8 cellular contexts compared by ENCODE assay signal in the genomic region with DNA sequence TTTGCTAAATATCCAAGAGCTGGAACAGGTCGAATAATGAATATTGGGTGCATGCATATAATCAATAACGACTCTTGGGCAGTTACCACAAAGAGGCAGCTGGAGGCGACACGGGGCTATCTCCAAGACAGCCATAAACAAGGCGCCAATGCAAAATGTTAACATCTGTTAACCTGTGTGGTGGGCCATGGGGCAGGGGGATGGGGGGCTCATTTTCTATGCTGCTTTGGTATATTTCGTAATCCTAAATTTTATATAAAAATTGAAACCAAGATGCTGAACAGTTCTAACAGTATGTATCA. TPM values are rescaled to one million over a fixed set of nuclear protein-coding genes. Genes with fewer than 3 reads are reported as not detected.
DNase-seq lines count a peak whose midpoint lies in the region; ATAC-seq and TF ChIP-seq lines count a peak whose summit lies in the region.

No MANE protein-coding gene starts in this region.

- H3F3A ChIP-seq in Loucy (ENCODE audit: low read depth) = no peaks in the 10 kb centered on the region; the same call in 1 of the 2 replicates

- peak overlapping the region; percentile 93 to 98 (median 98) for H3K4me3 Mint-ChIP-seq in CD4-positive, CD25-positive, alpha-beta regulatory T cell
- no peak overlapping the region for H3K4me3 Mint-ChIP-seq in chondrocyte (ENCODE audit: unreplicated experiment)
- peak overlapping the region; percentile 99 for H3K4me3 Mint-ChIP-seq in nephron progenitor cell

- H3K36me3 Mint-ChIP-seq in CD4-positive, CD25-positive, alpha-beta regulatory T cell = peaks cover 18% of the 10 kb centered on the region
- H3K36me3 Mint-ChIP-seq in chondrocyte (ENCODE audit: low read depth) (no peaks in the 10 kb centered on the region), nephron progenitor cell (ENCODE audit: low read depth) (no peaks in the 10 kb centered on the region)

- no peaks in the 10 kb centered on the region for H3K27me3 ChIP-seq in CD4-positive, CD25-positive, alpha-beta regulatory T cell (ENCODE audit: control insufficient read depth, insufficient read depth, low read length)
- peaks cover 6% of the 10 kb centered on the region for H3K27me3 ChIP-seq in Loucy (ENCODE audit: insufficient read depth, low read length, poor library complexity, severe bottlenecking)

- peaks cover 77% of the 10 kb centered on the region for H3K4me1 ChIP-seq in CD4-positive, CD25-positive, alpha-beta regulatory T cell (ENCODE audit: control insufficient read depth, insufficient read depth, low read length, poor library complexity, severe bottlenecking)
- peaks cover 12% of the 10 kb centered on the region for H3K4me1 ChIP-seq in Loucy (ENCODE audit: insufficient read depth, low read length, poor library complexity, severe bottlenecking)

- H3K4me1 Mint-ChIP-seq in CD4-positive, CD25-positive, alpha-beta regulatory T cell = peaks cover 11 to 64% (median 55%) of the 10 kb centered on the region in 4 donors
- H3K4me1 Mint-ChIP-seq in chondrocyte (ENCODE audit: low read depth) (peaks cover 62% of the 10 kb centered on the region), nephron progenitor cell (peaks cover 75% of the 10 kb centered on the region)

- H3K4me3 ChIP-seq in CD4-positive, CD25-positive, alpha-beta regulatory T cell (ENCODE audit: low read depth, low read length) = peak overlapping the region; percentile 77
- peak overlapping the region; percentile 85 for H3K4me3 ChIP-seq in Loucy (ENCODE audit: low read length, poor library complexity, severe bottlenecking)

- H3K79me2 ChIP-seq in Loucy (ENCODE audit: insufficient read depth, low read length) = peaks cover 34% of the 10 kb centered on the region

- no peak for ATAC-seq in CD4-positive, CD25-positive, alpha-beta regulatory T cell (ENCODE audit: low read depth in 2 of 2)
- no peak for ATAC-seq in HG03342 (IDR thresholded peaks at IDR 0.05; ENCODE audit: unreplicated experiment)
- ATAC-seq in GM21528 (IDR thresholded peaks at IDR 0.05; ENCODE audit: low FRiP score, unreplicated experiment) = no peak
- ATAC-seq in GM18520 (IDR thresholded peaks at IDR 0.05; ENCODE audit: unreplicated experiment) = no peak

- peak overlapping the region; percentile 100 for H3K27ac ChIP-seq in CD4-positive, CD25-positive, alpha-beta regulatory T cell (ENCODE audit: insufficient read depth, low read length, poor library complexity, severe bottlenecking)

- peak overlapping the region; percentile 35 to 100 (median 100) for H3K27ac Mint-ChIP-seq in CD4-positive, CD25-positive, alpha-beta regulatory T cell
- H3K27ac Mint-ChIP-seq in chondrocyte (ENCODE audit: unreplicated experiment) = peak overlapping the region; percentile 99
- H3K27ac Mint-ChIP-seq in nephron progenitor cell = peak overlapping the region; percentile 100

- no peak for DNase-seq in CD4-positive, CD25-positive, alpha-beta regulatory T cell
- DNase-seq in chondrocyte (ENCODE audit: low spot score) (no peak), nephron progenitor cell (no peak), GM19240 (ENCODE audit: insufficient read length, low spot score) (no peak)

- H4K20me1 ChIP-seq in Loucy (ENCODE audit: insufficient read depth, low read length, poor library complexity, severe bottlenecking) = peaks cover 4% of the 10 kb centered on the region

- H3K9ac ChIP-seq in Loucy (ENCODE audit: low read depth, low read length, poor library complexity, severe bottlenecking) = peak overlapping the region; percentile 61

- no peaks in the 10 kb centered on the region for H3K36me3 ChIP-seq in CD4-positive, CD25-positive, alpha-beta regulatory T cell (ENCODE audit: control insufficient read depth, insufficient read depth, low read length)
- no peaks in the 10 kb centered on the region for H3K36me3 ChIP-seq in Loucy (ENCODE audit: insufficient read depth, low read length)

- H3K27me3 Mint-ChIP-seq in CD4-positive, CD25-positive, alpha-beta regulatory T cell = peaks cover 12% of the 10 kb centered on the region
- no peaks in the 10 kb centered on the region for H3K27me3 Mint-ChIP-seq in chondrocyte (ENCODE audit: low read depth)
- H3K27me3 Mint-ChIP-seq in nephron progenitor cell (ENCODE audit: low read depth, poor library complexity) = peaks cover 2% of the 10 kb centered on the region

- no peak overlapping the region for H2AFZ ChIP-seq in Loucy (ENCODE audit: low read length)

- H3K4me2 ChIP-seq in Loucy (ENCODE audit: low read depth, low read length, poor library complexity, severe bottlenecking) = peak overlapping the region; percentile 76

- H3K9me2 ChIP-seq in Loucy (replicated peaks; ENCODE audit: low read depth, low read length) = no peaks in the 10 kb centered on the region

- no peaks in the 10 kb centered on the region for H3K9me3 ChIP-seq in CD4-positive, CD25-positive, alpha-beta regulatory T cell (ENCODE audit: control insufficient read depth in 2 of 2, low read length in 2 of 2)
- no peaks in the 10 kb centered on the region for H3K9me3 ChIP-seq in Loucy (ENCODE audit: insufficient read depth, low read depth, low read length)

- H3K9me3 Mint-ChIP-seq in CD4-positive, CD25-positive, alpha-beta regulatory T cell = no peaks in the 10 kb centered on the region
- H3K9me3 Mint-ChIP-seq in chondrocyte (ENCODE audit: low read depth) (no peaks in the 10 kb centered on the region), nephron progenitor cell (no peaks in the 10 kb centered on the region)

- TF ChIP-seq CTCF in Loucy (conservative IDR thresholded peaks at IDR 0.05; ENCODE audit: low read length) = no peak
- peak; percentile 28 for TF ChIP-seq CTCF in chondrocyte (IDR thresholded peaks at IDR 0.05)
- no peak for TF ChIP-seq CTCF in nephron progenitor cell (IDR thresholded peaks at IDR 0.05)

RNA-seq across cellular contexts. Expression of gene RNF44, which starts 1.3 kb away (rescaled TPM):
- total RNA-seq in CD4-positive, CD25-positive, alpha-beta regulatory T cell = 268 TPM
- polyA plus RNA-seq in CD4-positive, CD25-positive, alpha-beta regulatory T cell = 1 to 10 TPM; 2.3 to 4.3 (median 3.4) TPM
- 21.9 to 24.7 TPM (median 24.3 TPM) in 3 replicates for total RNA-seq in chondrocyte

RNA-seq across cellular contexts. Expression of gene CDHR2, which starts 10.7 kb away (rescaled TPM):
- 1.3 TPM for total RNA-seq in CD4-positive, CD25-positive, alpha-beta regulatory T cell
- not detected for polyA plus RNA-seq in CD4-positive, CD25-positive, alpha-beta regulatory T cell
- 0.40 to 1.5 TPM (median 0.46 TPM) in 3 replicates for total RNA-seq in chondrocyte

Comparison
In these comparisons a context has a peak if more than half of its experiments do, and no peak if none do; other contexts are left out.
1. RNA of gene RNF44, which starts 1.3 kb away (total RNA-seq): 268 TPM in CD4-positive, CD25-positive, alpha-beta regulatory T cell (single experiment); 21.9 to 24.7 TPM in chondrocyte; every median in the first group is over 10 times any median in the second.
2. Peak in every context shown above with its lines, with median percentiles within 50 percentile points of each other: H3K27ac Mint-ChIP-seq.